ENCODE assay signal across 8 cellular contexts in the genomic region with DNA sequence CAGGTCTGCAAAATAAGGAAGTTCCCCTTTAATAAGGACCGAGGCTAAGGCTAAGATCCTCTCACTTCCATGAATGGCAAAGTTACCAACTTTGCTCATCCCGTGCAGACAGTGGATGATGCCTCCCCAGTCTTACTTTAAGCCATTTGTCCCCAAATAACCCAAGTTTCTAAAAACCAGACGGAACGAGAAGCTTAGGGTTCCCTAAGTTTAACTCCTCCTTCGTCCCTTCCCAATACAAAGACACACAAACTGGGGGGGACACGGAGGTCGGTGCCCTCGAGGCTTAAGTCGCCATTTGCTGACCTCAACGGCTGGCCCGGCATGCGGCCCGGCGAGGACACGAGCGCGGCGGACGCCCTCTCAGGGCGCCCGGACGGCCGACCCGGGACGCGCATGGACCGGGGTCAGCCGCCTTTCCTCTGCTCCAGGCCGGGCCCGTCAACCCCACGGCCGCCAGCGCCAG. TPM values are rescaled to one million over a fixed set of nuclear protein-coding genes. Genes with fewer than 3 reads are reported as not detected.
DNase-seq lines count a peak whose midpoint lies in the region; ATAC-seq and TF ChIP-seq lines count a peak whose summit lies in the region.

No MANE protein-coding gene starts in this region.

- H4K20me1 ChIP-seq in osteoblast (ENCODE audit: insufficient read depth, low read length): peaks cover 23% of the 10 kb centered on the region

- peak overlapping the region; percentile 91 for H3K4me3 ChIP-seq in osteoblast (ENCODE audit: insufficient read depth, low read length)

- H3K4me1 ChIP-seq in osteoblast (ENCODE audit: insufficient read depth, low read length): peaks cover 32% of the 10 kb centered on the region

- peak overlapping the region; percentile 92 for H2AFZ ChIP-seq in osteoblast (ENCODE audit: low read length)

- no peaks in the 10 kb centered on the region for H3K36me3 ChIP-seq in osteoblast (ENCODE audit: insufficient read depth, low read length)

- intact Hi-C loops in head of caudate nucleus (cut with DNase I): loop anchor here (2.0 to 10.0 kb wide), 2 partner anchors 79 to 151 kb away; partner anchors contain the start of genes EPM2A and SHPRH

- DNase-seq in AG20443 (ENCODE audit: low spot score) (peak; percentile 23), NCI-H524 treated with DMSO at 0.1 percent for 48 hours (lab: John Stamatoyannopoulos, UW) (peak; percentile 27), head of caudate nucleus (peak in 33 of 42 donors; percentile 6 to 69 (median 32)), osteoblast (ENCODE audit: insufficient read length, low spot score, missing footprints) (peak; percentile 50), COR-L47 (lab: John Stamatoyannopoulos, UW) (no peak)
- DNase-seq in activated effector memory CD4-positive, alpha-beta T cell treated with Interleukin-2 at 50 U/mL for 16 hours: peak; percentile 2

- H3K4me2 ChIP-seq in osteoblast (ENCODE audit: insufficient read depth, low read length): peak overlapping the region; percentile 98

- no peaks in the 10 kb centered on the region for H3K9me3 ChIP-seq in osteoblast (ENCODE audit: low read depth, low read length)

- no peak for TF ChIP-seq CTCF in osteoblast (IDR thresholded peaks at IDR 0.05; ENCODE audit: extremely low read depth, low read depth, low read length)

- no peaks in the 10 kb centered on the region for H3K27me3 ChIP-seq in osteoblast (ENCODE audit: insufficient read depth, low read length)

- peaks cover 57% of the 10 kb centered on the region for H3K79me2 ChIP-seq in osteoblast (ENCODE audit: insufficient read depth, low read length)

- ATAC-seq in GM18517 (IDR thresholded peaks at IDR 0.05; ENCODE audit: unreplicated experiment) (peak; percentile 27), HG03025 (IDR thresholded peaks at IDR 0.05; ENCODE audit: low FRiP score, unreplicated experiment) (peak; percentile 10)

- H3K27ac ChIP-seq in osteoblast (ENCODE audit: low read depth, low read length): peak overlapping the region; percentile 95

RNA-seq across cellular contexts. Expression of gene FBXO30, which starts 0.5 kb away (rescaled TPM):
- total RNA-seq in osteoblast: 14.1 and 14.5 TPM in 2 replicates
